Comparison of ENCODE assay signal across 8 cellular contexts in the genomic region with DNA sequence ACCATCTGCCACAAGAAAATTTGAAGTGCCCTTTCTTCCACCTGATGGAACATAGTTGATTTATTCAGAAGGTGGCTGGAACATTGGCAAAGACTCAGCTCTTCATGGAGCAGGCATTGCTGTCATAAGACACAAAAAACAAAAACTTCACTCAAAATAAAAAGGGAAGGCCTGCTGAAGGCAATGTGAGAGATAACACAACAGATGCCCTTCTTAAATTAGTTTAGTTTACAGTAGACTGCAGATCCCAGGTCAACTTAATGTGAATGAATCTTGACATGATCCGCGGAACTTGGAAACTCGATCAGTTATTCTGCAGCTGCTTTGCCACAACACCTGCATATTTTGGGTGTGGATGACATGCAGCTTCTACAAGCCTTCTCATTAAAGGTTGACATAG.
"Had no signal": no experiment of that assay in that cellular context is flagged by ENCODE, and none has a peak within 500 bp of the region (broad histone marks: within the 10 kb centered on the region; RNA-seq: fewer than 3 reads in every experiment).

No MANE protein-coding gene starts in this region.

- H3K27ac ChIP-seq: GM23248 had no signal

- DNase-seq: GM23248, GOT3, H7, HFFc6, IMR-90 had no signal

- ATAC-seq: HCT116, K562 had no signal

- H2AFZ ChIP-seq: GM23248 had no signal

- H3K9ac ChIP-seq: GM23248 had no signal

- H3K9me3 ChIP-seq: HAP-1 had no signal

- H3K4me3 ChIP-seq: GM23248, HAP-1, K562 had no signal

- H3K36me3 ChIP-seq: HAP-1 had no signal
